Comparison of ENCODE assay signal across 8 cellular contexts in genomic region chr6:158026054-158026900, GRCh38. TPM values are rescaled to one million over a fixed set of nuclear protein-coding genes. Genes with fewer than 3 reads are reported as not detected.
DNase-seq lines count a peak whose midpoint lies in the region; ATAC-seq and TF ChIP-seq lines count a peak whose summit lies in the region.

No MANE protein-coding gene starts in this region.

- POLR2A ChIA-PET in CD8-positive, alpha-beta T cell (lab: Charles Lee) = interaction anchor here (0.7 to 2.0 kb wide), 13 partner anchors 9 to 133 kb away, joined by 3 to 12 read pairs (median 4); no protein-coding TSS in a partner anchor

- no peaks in the 10 kb centered on the region for H3K27me3 Mint-ChIP-seq in CD8-positive, alpha-beta T cell (ENCODE audit: low read depth)
- H3K27me3 Mint-ChIP-seq in osteocyte (ENCODE audit: unreplicated experiment) = no peaks in the 10 kb centered on the region

- H3K27ac ChIP-seq in CD8-positive, alpha-beta T cell (ENCODE audit: low read depth, low read length) = peak overlapping the region; percentile 65
- H3K27ac ChIP-seq in HL-60 (replicated peaks) (peak overlapping the region; percentile 19), thymus (ENCODE audit: low read depth) (peak overlapping the region; percentile 78)

- peak; percentile 77 for ATAC-seq in CD8-positive, alpha-beta T cell
- peak; percentile 68 for ATAC-seq in GM19468 (IDR thresholded peaks at IDR 0.05; ENCODE audit: extremely low read depth, unreplicated experiment)

- no peaks in the 10 kb centered on the region for H3K36me3 ChIP-seq in CD8-positive, alpha-beta T cell (ENCODE audit: insufficient read depth, low read length)
- peaks cover 7% of the 10 kb centered on the region for H3K36me3 ChIP-seq in thymus (ENCODE audit: control insufficient read depth, insufficient read depth)

- intact Hi-C loops in CD8-positive, alpha-beta T cell (cut with DNase I, micrococcal nuclease) = loop anchor here (1.0 to 5.0 kb wide), 7 partner anchors 35 to 1249 kb away; partner anchors contain the start of genes SYNJ2 (in 2 of the 2) and ARID1B (in 1 of the 2)

- H3K4me3 Mint-ChIP-seq in CD8-positive, alpha-beta T cell = peak overlapping the region; percentile 81
- H3K4me3 Mint-ChIP-seq in osteocyte (ENCODE audit: unreplicated experiment) = peak overlapping the region; percentile 60

- H3K4me1 Mint-ChIP-seq in CD8-positive, alpha-beta T cell (ENCODE audit: low read depth) = peaks cover 36% of the 10 kb centered on the region
- H3K4me1 Mint-ChIP-seq in osteocyte (ENCODE audit: unreplicated experiment) = peaks cover 72% of the 10 kb centered on the region

- H3K27me3 ChIP-seq in CD8-positive, alpha-beta T cell (ENCODE audit: insufficient read depth, low read length) = no peaks in the 10 kb centered on the region
- no peaks in the 10 kb centered on the region for H3K27me3 ChIP-seq in HL-60 (ENCODE audit: insufficient read depth, poor library complexity, severe bottlenecking)
- H3K27me3 ChIP-seq in thymus (ENCODE audit: control insufficient read depth, insufficient read depth) = no peaks in the 10 kb centered on the region

- H3K4me3 ChIP-seq in CD8-positive, alpha-beta T cell (ENCODE audit: low read depth, low read length) = peak overlapping the region; percentile 24
- no peak overlapping the region for H3K4me3 ChIP-seq in HL-60 (replicated peaks; ENCODE audit: insufficient read depth, low read length)
- H3K4me3 ChIP-seq in fibroblast of mammary gland (ENCODE audit: control insufficient read depth, low read depth, low read length) = peak overlapping the region; percentile 22
- H3K4me3 ChIP-seq in thymus (ENCODE audit: low read length) = peak overlapping the region; percentile 24

- CTCF ChIA-PET in CD8-positive, alpha-beta T cell (lab: Charles Lee) = interaction anchor here (0.6 to 5.4 kb wide), 33 partner anchors 8 to 665 kb away, joined by 3 to 51 read pairs (median 5); partner anchors contain the start of gene SYNJ2

- peak; percentile 75 for TF ChIP-seq CTCF in CD8-positive, alpha-beta T cell (IDR thresholded peaks at IDR 0.05)
- TF ChIP-seq CTCF in HL-60 (IDR thresholded peaks at IDR 0.05; ENCODE audit: insufficient read depth, low read length) (peak; percentile 48), fibroblast of mammary gland (conservative IDR thresholded peaks at IDR 0.05; ENCODE audit: control insufficient read depth, insufficient read depth, low read depth, low read length) (peak; percentile 49), osteocyte (IDR thresholded peaks at IDR 0.05) (peak; percentile 56)

- H3K27ac Mint-ChIP-seq in CD8-positive, alpha-beta T cell = peak overlapping the region; percentile 97
- peak overlapping the region; percentile 99 for H3K27ac Mint-ChIP-seq in osteocyte (ENCODE audit: unreplicated experiment)

- H3K9me3 Mint-ChIP-seq in CD8-positive, alpha-beta T cell = no peaks in the 10 kb centered on the region
- H3K9me3 Mint-ChIP-seq in osteocyte (ENCODE audit: unreplicated experiment) = no peaks in the 10 kb centered on the region

- no peaks in the 10 kb centered on the region for H3K9me3 ChIP-seq in CD8-positive, alpha-beta T cell (ENCODE audit: low read length)
- H3K9me3 ChIP-seq in thymus (ENCODE audit: control insufficient read depth) = no peaks in the 10 kb centered on the region

- peaks cover 12% of the 10 kb centered on the region for H3K36me3 Mint-ChIP-seq in CD8-positive, alpha-beta T cell
- H3K36me3 Mint-ChIP-seq in osteocyte (ENCODE audit: unreplicated experiment) = peaks cover 19% of the 10 kb centered on the region

- peak; percentile 64 to 90 (median 77) for DNase-seq in CD8-positive, alpha-beta T cell
- DNase-seq in HL-60 (ENCODE audit: low read depth in 1 of 2, low spot score in 1 of 2) = peak; percentile 71 to 85
- peak; percentile 62 for DNase-seq in activated T-helper 1 cell treated with Interleukin-2 at 50 U/mL for 16 hours (ENCODE audit: low read depth)
- peak; percentile 99 for DNase-seq in fibroblast of mammary gland (ENCODE audit: low read depth)
- peak; percentile 94 for DNase-seq in osteocyte (ENCODE audit: extremely low spot score, unreplicated experiment)

- WGBS in thymus = 11% methylated on average over 21 of the region's 21 CpGs

- H3K4me1 ChIP-seq in CD8-positive, alpha-beta T cell (ENCODE audit: insufficient read depth, low read length) = peaks cover 27% of the 10 kb centered on the region
- H3K4me1 ChIP-seq in thymus (ENCODE audit: control insufficient read depth, insufficient read depth, low read length) = peaks cover 11% of the 10 kb centered on the region

TF ChIP-seq in PFSK-1, 5 proteins besides CTCF, POLR2A, EP300 and RAD21:
- TF ChIP-seq REST (IDR thresholded peaks at IDR 0.05; ENCODE audit: insufficient read depth in 1 of 2, low read depth in 2 of 2, low read length in 2 of 2) (0 out of 4 replicates have a peak, but pooled peaks of 1 of the 2 experiments have one; percentile 38), TAF1 (IDR thresholded peaks at IDR 0.05; ENCODE audit: borderline replicate concordance, insufficient read depth, low read length) (no peak), POLR2AphosphoS5 (IDR thresholded peaks at IDR 0.05; ENCODE audit: low read depth, low read length) (peak; percentile 23; the same call in 1 of the 2 replicates), FOXP2 (optimal IDR thresholded peaks at IDR 0.05; ENCODE audit: borderline replicate concordance, extremely low read depth, extremely low read length, insufficient read depth) (peak; percentile 95), SIN3A (IDR thresholded peaks at IDR 0.05; ENCODE audit: borderline replicate concordance, insufficient read depth, low read length) (no peak; the same call in 1 of the 2 replicates)

RNA-seq across cellular contexts. Expression of gene SYNJ2, which starts 44.6 kb away (rescaled TPM):
- 10 to 100 TPM; 28.4 to 29.5 TPM for total RNA-seq in CD8-positive, alpha-beta T cell
- polyA plus RNA-seq in PFSK-1 (2012; ENCODE audit: insufficient read length, low read depth) = 13.5 TPM
- 94.5 and 95.4 TPM in 2 replicates for total RNA-seq in osteocyte
- 8.2 TPM for polyA plus RNA-seq in thymus

Comparison
In these comparisons a context has a peak if more than half of its experiments do, and no peak if none do; other contexts are left out.
1. H3K27ac ChIP-seq: peak in every context shown above with its lines; median percentile 78 in thymus; 65 in CD8-positive, alpha-beta T cell; 19 in HL-60.